29 cellular contexts compared by ENCODE assay signal in the genomic region with DNA sequence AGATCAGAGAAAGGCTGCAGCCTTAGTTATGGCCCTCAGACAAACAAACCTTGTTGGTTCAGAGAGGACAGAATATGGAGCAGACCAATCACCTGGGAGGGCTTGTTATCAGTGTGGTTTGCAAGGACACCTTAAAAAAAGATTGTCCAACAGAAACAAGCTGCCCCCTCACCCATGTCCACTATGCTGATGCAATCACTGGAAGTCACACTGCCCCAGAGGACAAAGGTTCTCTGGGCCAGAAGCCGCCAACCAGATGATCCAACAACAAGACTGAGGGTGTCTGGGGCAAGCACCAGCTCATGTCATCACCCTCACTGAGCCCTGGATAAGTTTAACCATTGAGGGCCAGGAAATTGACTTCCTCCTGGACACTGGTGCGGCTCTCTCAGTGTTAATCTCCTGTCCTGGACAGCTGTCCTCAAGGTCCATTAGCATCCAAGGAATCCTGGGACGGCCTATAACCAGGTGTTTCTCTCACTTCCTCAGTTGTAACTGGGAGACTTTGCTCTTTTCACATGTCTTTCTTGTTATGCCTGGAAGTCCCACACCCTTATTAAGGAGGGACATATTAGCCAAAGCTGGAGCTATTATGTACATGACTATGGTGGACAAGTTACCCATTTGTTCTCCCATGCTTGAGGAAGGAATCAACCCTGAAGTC.
"Had no signal": no experiment of that assay in that cellular context is flagged by ENCODE, and none has a peak within 500 bp of the region (broad histone marks: within the 10 kb centered on the region; RNA-seq: fewer than 3 reads in every experiment).

No MANE protein-coding gene starts in this region.

- H3K9me3 ChIP-seq: lower lobe of right lung, pancreas, prostate gland, testis, thyroid gland, transverse colon had no signal

- H3K27ac ChIP-seq: left ventricle myocardium inferior, lower lobe of right lung, pancreas, prostate gland, sigmoid colon, testis, thyroid gland, transverse colon, upper lobe of left lung had no signal

- ATAC-seq: left colon; lower lobe of right lung; naive thymus-derived CD8-positive, alpha-beta T cell; pancreas; right cardiac atrium; stimulated activated memory B cell treated with anti-CD40 and anti-IgM and Interleukin-4, amounts not matched to agents 10 μg/mL and 1 μg/mL and 100 μg/mL, for 72 hours; stimulated activated naive CD8-positive, alpha-beta T cell treated with anti-CD3 and anti-CD28 coated beads, Interleukin-15, amount 100 ng/mL, for 72 hours had no signal

- H3K4me1 ChIP-seq: left ventricle myocardium inferior, lower lobe of right lung, pancreas, prostate gland, sigmoid colon, testis, thyroid gland, transverse colon, upper lobe of left lung had no signal

- H3K4me3 ChIP-seq: left ventricle myocardium inferior, lower lobe of right lung, pancreas, prostate gland, sigmoid colon, testis, thyroid gland, transverse colon, upper lobe of left lung had no signal

- DNase-seq: hypothalamus; immature natural killer cell; kidney; left colon; left ventricle myocardium inferior; lower lobe of right lung; mammary epithelial cell; mesenchymal stem cell; naive thymus-derived CD8-positive, alpha-beta T cell; nucleus accumbens; pancreas; posterior cingulate gyrus; retina; right cardiac atrium; sigmoid colon; small intestine; stimulated activated CD4-positive, alpha-beta T cell treated with anti-CD3 and anti-CD28 coated beads, Interleukin-1b, Interleukin-23, amount 100 ng/mL, for 48 hours; stimulated activated CD4-positive, alpha-beta T cell treated with anti-CD3 and anti-CD28 coated beads, Interleukin-2, amount 100 ng/mL, for 48 hours; stimulated activated CD4-positive, alpha-beta T cell treated with anti-CD3 and anti-CD28 coated beads, Interleukin-4, amount 100 ng/mL, for 4 hours; stimulated activated CD8-positive, alpha-beta memory T cell treated with anti-CD3 and anti-CD28 coated beads, Interleukin-4, amount 100 ng/mL, for 48 hours; stimulated activated naive CD4-positive, alpha-beta T cell treated with Interleukin-2 at 50 U/mL for 16 hours; stimulated activated naive CD8-positive, alpha-beta T cell treated with anti-CD3 and anti-CD28 coated beads, Interleukin-15, amount 100 ng/mL, for 72 hours; testis; thyroid gland; transverse colon; upper lobe of left lung had no signal

- H3K27me3 ChIP-seq: pancreas, sigmoid colon, testis, thyroid gland, transverse colon, upper lobe of left lung had no signal

- H3K36me3 ChIP-seq: left ventricle myocardium inferior, lower lobe of right lung, pancreas, prostate gland, sigmoid colon, thyroid gland, transverse colon, upper lobe of left lung had no signal

- FAIRE-seq: islet of Langerhans, kidney, pancreas, small intestine had no signal
